17 cellular contexts compared by ENCODE assay signal in the genomic region with DNA sequence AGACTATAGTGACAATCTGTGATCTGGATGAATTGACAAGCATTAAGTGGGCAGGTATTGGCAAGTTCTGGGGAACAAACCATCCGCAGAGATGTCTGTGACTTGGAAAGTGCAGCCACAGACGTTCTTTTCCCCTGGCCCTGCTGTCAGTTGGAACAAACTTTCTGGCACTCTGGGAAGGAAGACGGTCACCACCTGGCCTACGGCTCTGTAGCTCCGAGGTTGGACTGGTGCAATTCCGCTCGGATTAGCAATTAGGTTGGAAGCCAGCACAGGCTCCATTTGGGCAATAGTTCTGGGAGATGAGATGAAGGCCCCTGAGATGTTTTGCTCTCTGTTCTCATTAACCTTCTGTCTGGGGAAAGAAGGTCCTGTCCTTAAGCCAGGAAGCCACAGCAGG.
DNase-seq lines count a peak whose midpoint lies in the region; ATAC-seq and TF ChIP-seq lines count a peak whose summit lies in the region.
"Had no signal": no experiment of that assay in that cellular context is flagged by ENCODE, and none has a peak within 500 bp of the region (broad histone marks: within the 10 kb centered on the region; RNA-seq: fewer than 3 reads in every experiment).

No MANE protein-coding gene starts in this region.

- H3K4me1 ChIP-seq in upper lobe of right lung = no peaks in the 10 kb centered on the region
- H3K4me1 ChIP-seq in stomach = no peaks in the 10 kb centered on the region
- H3K4me1 ChIP-seq: BLaER1 treated with 17β-estradiol and CSF1 and Interleukin-3, amounts not matched to agents 10 nM and 100 nM had no signal

- intact Hi-C loops in upper lobe of right lung (cut with DNase I) (no loop called here), stomach (cut with DNase I; ENCODE audit: low total_unique reads) (no loop called here)

- DNase-seq in G401 (ENCODE audit: low spot score) (peak; percentile 95), NCI-H524 treated with DMSO at 0.1 percent for 48 hours (lab: John Stamatoyannopoulos, UW) (peak; percentile 20), cerebellar cortex (ENCODE audit: low spot score) (peak; percentile 94), pons (ENCODE audit: low spot score) (peak; percentile 22), upper lobe of right lung (no peak), stomach (no peak), activated T-cell treated with anti-CD3 and anti-CD28 coated beads for 4 hours (no peak)
- DNase-seq: CD8-positive, alpha-beta T cell; DMS153; DMS79; GF-D8; GOT3; H7; HFFc6; IMR-90 had no signal

- no peak overlapping the region for H3K27ac ChIP-seq in upper lobe of right lung
- no peak overlapping the region for H3K27ac ChIP-seq in stomach
- H3K27ac ChIP-seq: BLaER1 treated with 17β-estradiol and CSF1 and Interleukin-3, amounts not matched to agents 10 nM and 100 nM had no signal

- WGBS in stomach, 5 donors = 74 to 90% (median 88%) methylated on average over 7 of the region's 7 CpGs

- H3K4me3 ChIP-seq in upper lobe of right lung (no peak overlapping the region), stomach (no peak overlapping the region)
- H3K4me3 ChIP-seq: BLaER1 treated with 17β-estradiol and CSF1 and Interleukin-3, amounts not matched to agents 10 nM and 100 nM had no signal

- H3K36me3 ChIP-seq in upper lobe of right lung = no peaks in the 10 kb centered on the region
- no peaks in the 10 kb centered on the region for H3K36me3 ChIP-seq in stomach
- H3K36me3 ChIP-seq: BLaER1 treated with 17β-estradiol and CSF1 and Interleukin-3, amounts not matched to agents 10 nM and 100 nM had no signal

- H3K27me3 ChIP-seq in upper lobe of right lung = no peaks in the 10 kb centered on the region
- no peaks in the 10 kb centered on the region for H3K27me3 ChIP-seq in stomach
- H3K27me3 ChIP-seq: BLaER1 treated with 17β-estradiol and CSF1 and Interleukin-3, amounts not matched to agents 10 nM and 100 nM had no signal

- H3K9me3 ChIP-seq in upper lobe of right lung (no peaks in the 10 kb centered on the region), stomach (no peaks in the 10 kb centered on the region)
- H3K9me3 ChIP-seq: BLaER1 treated with 17β-estradiol and CSF1 and Interleukin-3, amounts not matched to agents 10 nM and 100 nM had no signal

- no peak for TF ChIP-seq EP300 in stomach (IDR thresholded peaks at IDR 0.05)

- ATAC-seq in upper lobe of right lung = no peak
- ATAC-seq: CD8-positive, alpha-beta T cell; HCT116 had no signal

- in situ Hi-C loops in G401 (cut with HindIII; ENCODE audit: low sequenced_read_pairs) = no loop called here

- no peak for TF ChIP-seq CTCF in upper lobe of right lung (IDR thresholded peaks at IDR 0.05)
- TF ChIP-seq CTCF in stomach (IDR thresholded peaks at IDR 0.05) = no peak

- TF ChIP-seq POLR2A in stomach (IDR thresholded peaks at IDR 0.05) = no peak

Comparison
In these comparisons a context has a peak if more than half of its experiments do, and no peak if none do; other contexts are left out.
1. DNase-seq: peak in G401 (single experiment), NCI-H524 treated with DMSO at 0.1 percent for 48 hours (single experiment), cerebellar cortex (single experiment) and pons (single experiment); none in upper lobe of right lung (single experiment), stomach (single experiment) and activated T-cell treated with anti-CD3 and anti-CD28 coated beads for 4 hours (single experiment).